1 cellular context compared by ENCODE assay signal in the genomic region with DNA sequence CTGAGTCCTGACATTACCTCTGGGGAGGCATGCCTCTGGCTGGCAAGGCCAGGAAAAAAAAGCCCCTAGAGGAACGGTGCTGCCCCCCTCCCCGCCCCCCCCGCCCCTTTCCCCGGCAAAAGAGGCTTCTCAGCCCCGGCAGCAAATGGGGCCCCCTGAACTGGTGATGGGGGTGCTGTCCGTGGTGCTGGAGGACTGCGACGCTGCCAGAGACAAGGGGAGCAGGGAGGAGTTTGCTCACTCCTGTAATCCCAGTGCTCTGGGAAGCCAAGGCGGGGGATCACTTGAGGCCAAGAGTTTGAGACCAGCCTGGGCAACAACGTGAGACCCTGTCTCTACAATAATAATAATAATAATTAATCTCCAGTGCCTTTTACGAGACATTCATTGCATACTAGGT.
A peak's percentile ranks its signal among the peaks of the same experiment; 100 is the strongest.
TF ChIP-seq lines count a peak whose summit lies in the region.

No MANE protein-coding gene starts in this region.

TF ChIP-seq in HepG2, 621 proteins besides CTCF, POLR2A, EP300 and RAD21 (continued from another document and continues in another):
- no peak for TF ChIP-seq STAT6 (CRISPR knock-in tag; IDR thresholded peaks at IDR 0.05; ENCODE audit: borderline replicate concordance)
- TF ChIP-seq RFXAP (CRISPR knock-in tag; IDR thresholded peaks at IDR 0.05; ENCODE audit: borderline replicate concordance) = no peak
- no peak for TF ChIP-seq RBM39 (IDR thresholded peaks at IDR 0.05; ENCODE audit: low read depth, low read length, poor library complexity, severe bottlenecking)
- no peak for TF ChIP-seq PHF8 (CRISPR knock-in tag; IDR thresholded peaks at IDR 0.05)
- no peak for TF ChIP-seq TP53 (CRISPR knock-in tag; conservative IDR thresholded peaks at IDR 0.05)
- TF ChIP-seq, protein P1, sequence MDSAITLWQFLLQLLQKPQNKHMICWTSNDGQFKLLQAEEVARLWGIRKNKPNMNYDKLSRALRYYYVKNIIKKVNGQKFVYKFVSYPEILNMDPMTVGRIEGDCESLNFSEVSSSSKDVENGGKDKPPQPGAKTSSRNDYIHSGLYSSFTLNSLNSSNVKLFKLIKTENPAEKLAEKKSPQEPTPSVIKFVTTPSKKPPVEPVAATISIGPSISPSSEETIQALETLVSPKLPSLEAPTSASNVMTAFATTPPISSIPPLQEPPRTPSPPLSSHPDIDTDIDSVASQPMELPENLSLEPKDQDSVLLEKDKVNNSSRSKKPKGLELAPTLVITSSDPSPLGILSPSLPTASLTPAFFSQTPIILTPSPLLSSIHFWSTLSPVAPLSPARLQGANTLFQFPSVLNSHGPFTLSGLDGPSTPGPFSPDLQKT (CRISPR knock-in tag; IDR thresholded peaks at IDR 0.05; ENCODE audit: borderline replicate concordance) = no peak
- no peak for TF ChIP-seq ETV5 (CRISPR knock-in tag; IDR thresholded peaks at IDR 0.05; ENCODE audit: borderline replicate concordance)
- peak; percentile 51; the same call in 1 of the 2 replicates for TF ChIP-seq KDM2A (CRISPR knock-in tag; IDR thresholded peaks at IDR 0.05; ENCODE audit: borderline replicate concordance, low read depth)
- TF ChIP-seq MAF1 (CRISPR knock-in tag; IDR thresholded peaks at IDR 0.05; ENCODE audit: borderline replicate concordance) = no peak
- TF ChIP-seq ATF1 (CRISPR knock-in tag; IDR thresholded peaks at IDR 0.05) = no peak
- peak; percentile 22; the same call in 1 of the 2 replicates for TF ChIP-seq KDM5B (CRISPR knock-in tag; IDR thresholded peaks at IDR 0.05; ENCODE audit: borderline replicate concordance)
- no peak for TF ChIP-seq REL (CRISPR knock-in tag; conservative IDR thresholded peaks at IDR 0.05)
- TF ChIP-seq ETV6 (CRISPR knock-in tag; conservative IDR thresholded peaks at IDR 0.05) = no peak; the same call in 1 of the 2 replicates
- TF ChIP-seq ZBTB3 (CRISPR knock-in tag; IDR thresholded peaks at IDR 0.05; ENCODE audit: borderline replicate concordance, low read depth) = no peak
- TF ChIP-seq MTF1 (CRISPR knock-in tag; IDR thresholded peaks at IDR 0.05) = no peak
- 0 out of 2 replicates have a peak, but pooled peaks have one; percentile 35 for TF ChIP-seq BCL6 (CRISPR knock-in tag; IDR thresholded peaks at IDR 0.05)
- TF ChIP-seq KLF15 (CRISPR knock-in tag; IDR thresholded peaks at IDR 0.05; ENCODE audit: borderline replicate concordance) = no peak
- no peak for TF ChIP-seq KLF12 (CRISPR knock-in tag; IDR thresholded peaks at IDR 0.05; ENCODE audit: borderline replicate concordance)
- TF ChIP-seq, protein P2, sequence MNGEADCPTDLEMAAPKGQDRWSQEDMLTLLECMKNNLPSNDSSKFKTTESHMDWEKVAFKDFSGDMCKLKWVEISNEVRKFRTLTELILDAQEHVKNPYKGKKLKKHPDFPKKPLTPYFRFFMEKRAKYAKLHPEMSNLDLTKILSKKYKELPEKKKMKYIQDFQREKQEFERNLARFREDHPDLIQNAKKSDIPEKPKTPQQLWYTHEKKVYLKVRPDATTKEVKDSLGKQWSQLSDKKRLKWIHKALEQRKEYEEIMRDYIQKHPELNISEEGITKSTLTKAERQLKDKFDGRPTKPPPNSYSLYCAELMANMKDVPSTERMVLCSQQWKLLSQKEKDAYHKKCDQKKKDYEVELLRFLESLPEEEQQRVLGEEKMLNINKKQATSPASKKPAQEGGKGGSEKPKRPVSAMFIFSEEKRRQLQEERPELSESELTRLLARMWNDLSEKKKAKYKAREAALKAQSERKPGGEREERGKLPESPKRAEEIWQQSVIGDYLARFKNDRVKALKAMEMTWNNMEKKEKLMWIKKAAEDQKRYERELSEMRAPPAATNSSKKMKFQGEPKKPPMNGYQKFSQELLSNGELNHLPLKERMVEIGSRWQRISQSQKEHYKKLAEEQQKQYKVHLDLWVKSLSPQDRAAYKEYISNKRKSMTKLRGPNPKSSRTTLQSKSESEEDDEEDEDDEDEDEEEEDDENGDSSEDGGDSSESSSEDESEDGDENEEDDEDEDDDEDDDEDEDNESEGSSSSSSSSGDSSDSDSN (CRISPR knock-in tag; IDR thresholded peaks at IDR 0.05) = no peak
- peak; percentile 63; the same call in 1 of the 2 replicates for TF ChIP-seq MEIS2 (CRISPR knock-in tag; IDR thresholded peaks at IDR 0.05)
- TF ChIP-seq TEF (CRISPR knock-in tag; IDR thresholded peaks at IDR 0.05) = no peak
- 0 out of 2 replicates have a peak, but pooled peaks have one; percentile 41 for TF ChIP-seq ZNF749 (CRISPR knock-in tag; IDR thresholded peaks at IDR 0.05; ENCODE audit: borderline replicate concordance)
- no peak for TF ChIP-seq GZF1 (CRISPR knock-in tag; IDR thresholded peaks at IDR 0.05)
- TF ChIP-seq HHEX (CRISPR knock-in tag; IDR thresholded peaks at IDR 0.05) = no peak
- TF ChIP-seq ZNF382 (CRISPR knock-in tag; IDR thresholded peaks at IDR 0.05; ENCODE audit: borderline replicate concordance) = no peak
- TF ChIP-seq CHCHD3 (CRISPR knock-in tag; IDR thresholded peaks at IDR 0.05) = no peak
- TF ChIP-seq CBX5 (CRISPR knock-in tag; IDR thresholded peaks at IDR 0.05; ENCODE audit: borderline replicate concordance) = no peak
- no peak for TF ChIP-seq DR1 (CRISPR knock-in tag; IDR thresholded peaks at IDR 0.05)
- TF ChIP-seq NFATC3 (CRISPR knock-in tag; IDR thresholded peaks at IDR 0.05) = no peak
- no peak for TF ChIP-seq TRIM24 (CRISPR knock-in tag; IDR thresholded peaks at IDR 0.05)
- no peak for TF ChIP-seq ZSCAN22 (CRISPR knock-in tag; IDR thresholded peaks at IDR 0.05)
- no peak for TF ChIP-seq LCORL (IDR thresholded peaks at IDR 0.05)
- TF ChIP-seq LCORL (CRISPR knock-in tag; IDR thresholded peaks at IDR 0.05) = no peak
- no peak for TF ChIP-seq CREB1 (IDR thresholded peaks at IDR 0.05)
- TF ChIP-seq CREB1 (CRISPR knock-in tag; IDR thresholded peaks at IDR 0.05) = no peak
- no peak for TF ChIP-seq ZNF317 (CRISPR knock-in tag; IDR thresholded peaks at IDR 0.05)
- TF ChIP-seq PPARG (CRISPR knock-in tag; conservative IDR thresholded peaks at IDR 0.05) = no peak; the same call in 1 of the 2 replicates
- no peak for TF ChIP-seq MAFG (CRISPR knock-in tag; IDR thresholded peaks at IDR 0.05)
- TF ChIP-seq, protein P3, sequence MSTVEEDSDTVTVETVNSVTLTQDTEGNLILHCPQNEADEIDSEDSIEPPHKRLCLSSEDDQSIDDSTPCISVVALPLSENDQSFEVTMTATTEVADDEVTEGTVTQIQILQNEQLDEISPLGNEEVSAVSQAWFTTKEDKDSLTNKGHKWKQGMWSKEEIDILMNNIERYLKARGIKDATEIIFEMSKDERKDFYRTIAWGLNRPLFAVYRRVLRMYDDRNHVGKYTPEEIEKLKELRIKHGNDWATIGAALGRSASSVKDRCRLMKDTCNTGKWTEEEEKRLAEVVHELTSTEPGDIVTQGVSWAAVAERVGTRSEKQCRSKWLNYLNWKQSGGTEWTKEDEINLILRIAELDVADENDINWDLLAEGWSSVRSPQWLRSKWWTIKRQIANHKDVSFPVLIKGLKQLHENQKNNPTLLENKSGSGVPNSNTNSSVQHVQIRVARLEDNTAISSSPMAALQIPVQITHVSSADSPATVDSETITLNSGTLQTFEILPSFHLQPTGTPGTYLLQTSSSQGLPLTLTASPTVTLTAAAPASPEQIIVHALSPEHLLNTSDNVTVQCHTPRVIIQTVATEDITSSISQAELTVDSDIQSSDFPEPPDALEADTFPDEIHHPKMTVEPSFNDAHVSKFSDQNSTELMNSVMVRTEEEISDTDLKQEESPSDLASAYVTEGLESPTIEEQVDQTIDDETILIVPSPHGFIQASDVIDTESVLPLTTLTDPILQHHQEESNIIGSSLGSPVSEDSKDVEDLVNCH (CRISPR knock-in tag; IDR thresholded peaks at IDR 0.05) = no peak
- no peak for TF ChIP-seq THAP8 (CRISPR knock-in tag; IDR thresholded peaks at IDR 0.05; ENCODE audit: borderline replicate concordance)
- no peak for TF ChIP-seq AHDC1 (CRISPR knock-in tag; IDR thresholded peaks at IDR 0.05; ENCODE audit: borderline replicate concordance)
- TF ChIP-seq DBP (CRISPR knock-in tag; IDR thresholded peaks at IDR 0.05; ENCODE audit: not compliant biosample characterization) = no peak
- TF ChIP-seq ZNF207 (IDR thresholded peaks at IDR 0.05; ENCODE audit: borderline replicate concordance) = no peak
- no peak for TF ChIP-seq ZNF674 (CRISPR knock-in tag; IDR thresholded peaks at IDR 0.05; ENCODE audit: low read depth)
- TF ChIP-seq XBP1 (CRISPR knock-in tag; IDR thresholded peaks at IDR 0.05) = 0 out of 2 replicates have a peak, but pooled peaks have one; percentile 35
- TF ChIP-seq, protein P4, sequence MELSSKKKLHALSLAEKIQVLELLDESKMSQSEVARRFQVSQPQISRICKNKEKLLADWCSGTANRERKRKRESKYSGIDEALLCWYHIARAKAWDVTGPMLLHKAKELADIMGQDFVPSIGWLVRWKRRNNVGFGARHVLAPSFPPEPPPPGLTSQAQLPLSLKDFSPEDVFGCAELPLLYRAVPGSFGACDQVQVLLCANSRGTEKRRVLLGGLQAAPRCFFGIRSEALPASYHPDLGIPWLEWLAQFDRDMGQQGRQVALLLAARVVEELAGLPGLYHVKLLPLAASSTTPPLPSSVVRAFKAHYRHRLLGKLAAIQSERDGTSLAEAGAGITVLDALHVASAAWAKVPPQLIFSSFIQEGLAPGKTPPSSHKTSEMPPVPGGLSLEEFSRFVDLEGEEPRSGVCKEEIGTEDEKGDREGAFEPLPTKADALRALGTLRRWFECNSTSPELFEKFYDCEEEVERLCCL (CRISPR knock-in tag; IDR thresholded peaks at IDR 0.05; ENCODE audit: borderline replicate concordance) = no peak
- no peak for TF ChIP-seq ZNF644 (CRISPR knock-in tag; IDR thresholded peaks at IDR 0.05; ENCODE audit: low read depth)
- TF ChIP-seq THAP11 (CRISPR knock-in tag; IDR thresholded peaks at IDR 0.05) = peak; percentile 55; the same call in 1 of the 2 replicates
